ENCODE assay signal across 8 cellular contexts in the genomic region with DNA sequence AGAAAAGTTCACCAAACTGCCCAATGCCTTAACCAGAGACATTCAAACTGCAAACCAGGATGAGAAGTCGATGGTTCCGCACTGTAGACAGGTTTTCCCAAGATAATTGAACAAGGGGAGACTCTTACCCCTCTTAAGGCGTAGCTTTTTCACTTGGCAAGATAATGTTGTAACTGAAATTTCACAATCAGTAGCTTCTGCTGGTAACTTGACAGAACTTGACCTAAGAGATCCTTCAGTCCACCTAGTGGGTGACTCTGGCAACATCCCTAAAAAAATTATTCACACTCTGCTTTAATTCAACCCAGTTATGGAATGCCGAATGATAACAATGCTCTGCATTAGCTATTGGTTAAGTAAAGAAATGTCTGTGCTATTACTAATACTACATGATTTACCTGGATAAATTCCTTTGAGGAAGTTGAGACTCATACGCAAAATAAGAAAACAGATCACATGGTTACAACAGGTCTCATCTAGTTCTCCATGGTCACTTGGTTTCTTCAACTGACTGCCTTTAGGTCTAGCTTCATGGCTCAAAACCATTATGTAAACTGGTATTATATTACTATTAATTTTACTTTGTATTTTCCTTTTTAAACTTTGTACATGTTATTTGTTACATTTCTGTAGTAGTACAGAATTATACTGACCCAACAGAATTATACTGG. TPM values are rescaled to one million over a fixed set of nuclear protein-coding genes. Genes with fewer than 3 reads are reported as not detected.
DNase-seq lines count a peak whose midpoint lies in the region; ATAC-seq and TF ChIP-seq lines count a peak whose summit lies in the region.

No MANE protein-coding gene starts in this region.

- WGBS in esophagus squamous epithelium, 2 donors: 37 to 39% methylated on average over 5 of the region's 5 CpGs

- peak overlapping the region in 1 of 4 donors; percentile 19 for H3K4me3 ChIP-seq in esophagus squamous epithelium

- TF ChIP-seq CTCF in 22Rv1 (IDR thresholded peaks at IDR 0.05) (peak; percentile 55), esophagus squamous epithelium (IDR thresholded peaks at IDR 0.05) (peak in 5 of 6 experiments; percentile 19 to 67 (median 53))

- no peaks in the 10 kb centered on the region for H3K9me3 ChIP-seq in esophagus squamous epithelium

- no peaks in the 10 kb centered on the region for H3K36me3 ChIP-seq in esophagus squamous epithelium

- TF ChIP-seq POLR2A in esophagus squamous epithelium (IDR thresholded peaks at IDR 0.05): no peak

- H3K27me3 ChIP-seq in esophagus squamous epithelium: no peaks in the 10 kb centered on the region

- DNase-seq in RKO (ENCODE audit: low spot score): peak; percentile 68
- no peak for DNase-seq in esophagus squamous epithelium (lab: John Stamatoyannopoulos, UW)
- DNase-seq in pons (ENCODE audit: low spot score): peak; percentile 54
- no peak for DNase-seq in Ammon's horn (ENCODE audit: low spot score)
- no peak for DNase-seq in T1000 (lab: John Stamatoyannopoulos, UW)
- no peak for DNase-seq in anterior cingulate cortex (lab: John Stamatoyannopoulos, UW)

- intact Hi-C loops in esophagus squamous epithelium (cut with DNase I): no loop called here

- H3K4me1 ChIP-seq in esophagus squamous epithelium: peaks cover 19 to 88% (median 23%) of the 10 kb centered on the region in 3 donors

- peak; percentile 43 for ATAC-seq in GM21390 (IDR thresholded peaks at IDR 0.05; ENCODE audit: unreplicated experiment)

- H3K27ac ChIP-seq in 22Rv1: no peak overlapping the region
- peak overlapping the region; percentile 64 to 85 (median 76) for H3K27ac ChIP-seq in esophagus squamous epithelium

RNA-seq across cellular contexts. Expression of a gene that starts 9.1 kb away (rescaled TPM):
- 10 to 100 TPM; 17.6 to 47.3 (median 22.1) TPM for total RNA-seq in esophagus squamous epithelium

Comparison
In these comparisons a context has a peak if more than half of its experiments do, and no peak if none do; other contexts are left out.
1. DNase-seq: peak in RKO (single experiment) and pons (single experiment); none in esophagus squamous epithelium (single experiment), Ammon's horn (single experiment), T1000 (single experiment) and anterior cingulate cortex (0 of 58).